Comparison of ENCODE assay signal across 9 cellular contexts in genomic region chr6:36596359-36596758, GRCh38. TPM values are rescaled to one million over a fixed set of nuclear protein-coding genes. Genes with fewer than 3 reads are reported as not detected.
DNase-seq lines count a peak whose midpoint lies in the region; ATAC-seq, FAIRE-seq and TF ChIP-seq lines count a peak whose summit lies in the region.
"Had no signal": no experiment of that assay in that cellular context is flagged by ENCODE, and none has a peak within 500 bp of the region (broad histone marks: within the 10 kb centered on the region; RNA-seq: fewer than 3 reads in every experiment).

No MANE protein-coding gene starts in this region.

- H3K9me3 Mint-ChIP-seq in osteocyte (ENCODE audit: unreplicated experiment): no peaks in the 10 kb centered on the region

- H3K9ac ChIP-seq in OCI-LY3 (ENCODE audit: low read length) (no peak overlapping the region), endothelial cell of umbilical vein (replicated peaks; ENCODE audit: extremely low read depth, insufficient read depth, low read length) (peak overlapping the region; percentile 100)

- TF ChIP-seq CTCF in OCI-LY3 (IDR thresholded peaks at IDR 0.05; ENCODE audit: low read depth, low read length): no peak
- TF ChIP-seq CTCF in endothelial cell of umbilical vein (IDR thresholded peaks at IDR 0.05; ENCODE audit: extremely low read depth in 1 of 2, insufficient read depth in 1 of 2, low read depth in 1 of 2, low read length in 2 of 2): no peak
- TF ChIP-seq CTCF in osteocyte (IDR thresholded peaks at IDR 0.05): no peak
- no peak for TF ChIP-seq CTCF in GM10266 (IDR thresholded peaks at IDR 0.05; ENCODE audit: control insufficient read depth, insufficient read depth, low read depth, missing control alignments)

- H3K79me2 ChIP-seq in OCI-LY3 (ENCODE audit: low read length): peaks cover 73% of the 10 kb centered on the region
- peaks cover 71% of the 10 kb centered on the region for H3K79me2 ChIP-seq in endothelial cell of umbilical vein (ENCODE audit: control insufficient read depth, insufficient read depth, low read length)

- no peak for ATAC-seq in GM18907 (IDR thresholded peaks at IDR 0.05; ENCODE audit: unreplicated experiment)

- H3K27ac ChIP-seq in OCI-LY3 (ENCODE audit: low read length) (no peak overlapping the region), endothelial cell of umbilical vein (ENCODE audit: insufficient read depth, low read depth, low read length) (peak overlapping the region; percentile 22)

- DNase-seq in EL (peak; percentile 53), endothelial cell of umbilical vein (ENCODE audit: low read depth, low spot score) (no peak), osteocyte (ENCODE audit: extremely low spot score, unreplicated experiment) (no peak), NCI-H1930 (lab: John Stamatoyannopoulos, UW) (no peak), GM10266 (ENCODE audit: extremely low spot score) (no peak), NCI-H1092 treated with DMSO at 0.1 percent for 48 hours (lab: John Stamatoyannopoulos, UW) (no peak)
- DNase-seq: NCI-H2107 had no signal

- H3K36me3 ChIP-seq in OCI-LY3 (replicated peaks; ENCODE audit: low read depth, low read length) (peaks cover 67% of the 10 kb centered on the region), endothelial cell of umbilical vein (ENCODE audit: control insufficient read depth in 2 of 2, extremely low read depth in 1 of 2, insufficient read depth in 2 of 2, low read length in 2 of 2) (peaks cover 35 to 36% of the 10 kb centered on the region in 2 experiments)

- H3K9me3 ChIP-seq in OCI-LY3 (ENCODE audit: insufficient read depth, low read length) (no peaks in the 10 kb centered on the region), endothelial cell of umbilical vein (replicated peaks; ENCODE audit: control insufficient read depth, insufficient read depth, low read length) (no peaks in the 10 kb centered on the region)

- H3K36me3 Mint-ChIP-seq in osteocyte (ENCODE audit: unreplicated experiment): peaks cover 58% of the 10 kb centered on the region

- POLR2A ChIA-PET in endothelial cell of umbilical vein (lab: Charles Lee): interaction anchor here (0.7 to 1.6 kb wide), 3 partner anchors 10 to 57 kb away, joined by 4 to 8 read pairs (median 4); no protein-coding TSS in a partner anchor

- peak overlapping the region; percentile 100 for H3K27ac Mint-ChIP-seq in osteocyte (ENCODE audit: unreplicated experiment)

- H3K4me1 Mint-ChIP-seq in osteocyte (ENCODE audit: unreplicated experiment): peaks cover 60% of the 10 kb centered on the region

- H3K4me2 ChIP-seq in OCI-LY3 (ENCODE audit: low read length) (peak overlapping the region; percentile 73), endothelial cell of umbilical vein (ENCODE audit: insufficient read depth, low read length) (peak overlapping the region; percentile 96)

- no peak overlapping the region for H2AFZ ChIP-seq in OCI-LY3 (ENCODE audit: low read depth, low read length)
- H2AFZ ChIP-seq in endothelial cell of umbilical vein (ENCODE audit: low read depth, low read length): no peak overlapping the region

- BruUV-seq in endothelial cell of umbilical vein (replicated peaks; lab: Mats Ljungman, UMichigan): no TSS peak

- H3K9me1 ChIP-seq in endothelial cell of umbilical vein (replicated peaks; ENCODE audit: control insufficient read depth, extremely low read depth, insufficient read depth, low read length): no peaks in the 10 kb centered on the region

- CTCF ChIA-PET in endothelial cell of umbilical vein (lab: Charles Lee): interaction anchor here (1.1 to 1.5 kb wide), 3 partner anchors 12 to 569 kb away, joined by 3 to 4 read pairs (median 3); partner anchors contain the start of gene MAPK14

- dilution Hi-C loops in endothelial cell of umbilical vein (cut with MboI; ENCODE audit: extremely low pct_ligation_motif_present, low sequenced_read_pairs): no loop called here

- H4K20me1 ChIP-seq in OCI-LY3 (ENCODE audit: insufficient read depth, low read length): peaks cover 65% of the 10 kb centered on the region
- H4K20me1 ChIP-seq in endothelial cell of umbilical vein (replicated peaks; ENCODE audit: control insufficient read depth, extremely low read depth, insufficient read depth, low read length): peaks cover 31% of the 10 kb centered on the region

- H3K4me3 ChIP-seq in OCI-LY3 (ENCODE audit: low read length) (peak overlapping the region; percentile 88), endothelial cell of umbilical vein (replicated peaks in 1 of 3; ENCODE audit: insufficient read depth in 1 of 3, low read depth in 1 of 3, low read length in 3 of 3) (peak overlapping the region; percentile 76 to 100 (median 100))

- no peak for FAIRE-seq in endothelial cell of umbilical vein (lab: Jason Lieb, UNC)

- intact Hi-C loops in endothelial cell of umbilical vein (cut with micrococcal nuclease): no loop called here

- TF ChIP-seq POLR2A in endothelial cell of umbilical vein (IDR thresholded peaks at IDR 0.05; ENCODE audit: low read depth, low read length): no peak

- no peaks in the 10 kb centered on the region for H3K27me3 ChIP-seq in OCI-LY3 (ENCODE audit: low read depth, low read length)
- H3K27me3 ChIP-seq in endothelial cell of umbilical vein (ENCODE audit: control insufficient read depth in 2 of 2, insufficient read depth in 2 of 2, low read length in 2 of 2): no peaks in the 10 kb centered on the region

- H3K4me3 Mint-ChIP-seq in osteocyte (ENCODE audit: unreplicated experiment): peak overlapping the region; percentile 96

- H3K27me3 Mint-ChIP-seq in osteocyte (ENCODE audit: unreplicated experiment): no peaks in the 10 kb centered on the region

- H3K4me1 ChIP-seq in OCI-LY3 (ENCODE audit: low read length) (peaks cover 32% of the 10 kb centered on the region), endothelial cell of umbilical vein (ENCODE audit: control insufficient read depth, extremely low read depth, insufficient read depth, low read length) (peaks cover 33% of the 10 kb centered on the region)

TF ChIP-seq in endothelial cell of umbilical vein, 7 proteins besides CTCF, POLR2A, EP300 and RAD21:
- no peak for TF ChIP-seq JUN (IDR thresholded peaks at IDR 0.05; ENCODE audit: borderline replicate concordance, insufficient read depth, insufficient read length, low read depth)
- no peak for TF ChIP-seq MAX (IDR thresholded peaks at IDR 0.05; ENCODE audit: insufficient read depth, insufficient read length)
- TF ChIP-seq MYC (IDR thresholded peaks at IDR 0.05; ENCODE audit: low read depth, low read length): no peak
- no peak for TF ChIP-seq GATA2 (IDR thresholded peaks at IDR 0.05; ENCODE audit: insufficient read depth, insufficient read length, low read depth, low read length)
- TF ChIP-seq FOS (IDR thresholded peaks at IDR 0.05; ENCODE audit: borderline replicate concordance, insufficient read depth, low read length): no peak
TF ChIP-seq in endothelial cell of umbilical vein: peak in this region for 0.

RNA-seq across cellular contexts. Expression of gene SRSF3, which starts 2.2 kb away (rescaled TPM):
- total RNA-seq in endothelial cell of umbilical vein: 393 and 422 TPM in 2 replicates
- polyA plus RNA-seq in endothelial cell of umbilical vein: 308 and 317 TPM in 2 replicates
- 335 and 360 TPM in 2 replicates for polyA plus RNA-seq in endothelial cell of umbilical vein (2011; cell fraction: cytosol; rRNA removed)
- polyA plus RNA-seq in endothelial cell of umbilical vein (2011; cell fraction: nucleus; rRNA removed): 386 and 564 TPM in 2 replicates
- polyA plus RNA-seq in endothelial cell of umbilical vein (2012): 335 and 360 TPM in 2 replicates
- 197 and 229 TPM in 2 replicates for polyA minus RNA-seq in endothelial cell of umbilical vein
- 109 TPM for polyA minus RNA-seq in endothelial cell of umbilical vein (2011; cell fraction: cytosol; rRNA and poly(A)+ RNA removed)
- polyA minus RNA-seq in endothelial cell of umbilical vein (2011; cell fraction: nucleus; rRNA and poly(A)+ RNA removed): 251 and 283 TPM in 2 replicates
- 209 and 216 TPM in 2 replicates for total RNA-seq in osteocyte

RNA-seq across cellular contexts. Expression of gene STK38, which starts 49.1 kb away (rescaled TPM):
- total RNA-seq in endothelial cell of umbilical vein: 26.9 and 30.3 TPM in 2 replicates
- polyA plus RNA-seq in endothelial cell of umbilical vein: 10.1 and 10.2 TPM in 2 replicates
- polyA plus RNA-seq in endothelial cell of umbilical vein (2011; cell fraction: cytosol; rRNA removed): 12.0 and 12.3 TPM in 2 replicates
- 34.5 and 41.1 TPM in 2 replicates for polyA plus RNA-seq in endothelial cell of umbilical vein (2011; cell fraction: nucleus; rRNA removed)
- 18.6 and 24.8 TPM in 2 replicates for polyA plus RNA-seq in endothelial cell of umbilical vein (2012)
- 11.3 and 12.7 TPM in 2 replicates for polyA minus RNA-seq in endothelial cell of umbilical vein
- polyA minus RNA-seq in endothelial cell of umbilical vein (2011; cell fraction: cytosol; rRNA and poly(A)+ RNA removed): 11.2 TPM
- polyA minus RNA-seq in endothelial cell of umbilical vein (2011; cell fraction: nucleus; rRNA and poly(A)+ RNA removed): 11.1 and 15.0 TPM in 2 replicates
- total RNA-seq in osteocyte: 51.6 and 53.9 TPM in 2 replicates
